In the genomic region with DNA sequence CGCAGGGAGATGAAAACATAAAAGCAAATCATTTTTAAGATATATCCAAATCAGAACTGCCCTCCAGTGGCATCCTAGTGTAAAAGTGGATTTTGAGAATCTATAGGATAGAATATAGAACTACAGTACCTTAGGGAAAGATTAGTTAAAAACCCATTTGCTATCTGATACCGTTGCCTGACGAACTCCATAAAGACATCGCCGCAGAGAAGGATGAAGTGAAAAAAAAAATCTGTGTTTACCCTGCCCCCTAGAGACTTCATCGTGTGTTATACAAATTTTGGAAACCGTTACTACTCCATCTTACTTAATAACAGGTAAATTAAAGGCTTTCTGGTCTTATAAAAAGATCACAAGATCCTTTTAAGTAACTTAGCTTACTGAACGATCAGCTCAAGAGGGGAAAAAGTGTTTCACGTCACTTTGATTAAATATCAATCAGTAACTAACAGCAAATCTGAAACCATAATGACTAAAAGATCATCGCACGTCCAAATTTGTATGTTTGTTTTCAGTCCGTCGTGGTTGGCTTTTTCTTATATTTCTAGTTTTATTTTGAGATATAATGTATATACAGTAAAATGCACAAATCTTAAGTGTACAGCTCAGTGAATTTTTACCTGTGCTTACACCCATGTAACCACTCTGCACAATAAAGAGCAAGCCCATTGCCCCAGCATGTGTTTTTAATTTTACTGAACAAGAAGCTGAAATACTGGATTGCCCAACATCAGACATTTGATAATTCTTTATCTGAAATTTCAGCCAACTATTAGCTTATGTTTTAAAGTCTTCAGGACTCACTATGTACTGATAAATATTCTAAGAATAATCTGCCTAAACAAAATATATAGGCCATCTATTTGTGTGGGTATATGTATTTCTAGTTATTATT, we compare ENCODE assay signal across 8 cellular contexts. TPM values are rescaled to one million over a fixed set of nuclear protein-coding genes. Genes with fewer than 3 reads are reported as not detected.
DNase-seq lines count a peak whose midpoint lies in the region; ATAC-seq, FAIRE-seq and TF ChIP-seq lines count a peak whose summit lies in the region.

No MANE protein-coding gene starts in this region.

- no peak for FAIRE-seq in astrocyte (lab: Jason Lieb, UNC)

- H3K27ac ChIP-seq in astrocyte (ENCODE audit: low read depth, low read length): no peak overlapping the region
- peak overlapping the region; percentile 47 to 56 (median 51) for H3K27ac ChIP-seq in right lobe of liver
- peak overlapping the region; percentile 62 for H3K27ac ChIP-seq in vagina

- intact Hi-C loops in right lobe of liver (cut with DNase I): loop anchor here (10.0 kb wide), 2 partner anchors 109 to 119 kb away; no protein-coding TSS in a partner anchor
- intact Hi-C loops in vagina (cut with DNase I): loop anchor here (10.0 kb wide), 1 partner anchor 99 kb away; no protein-coding TSS in a partner anchor
- intact Hi-C loops in activated T-helper 1 cell treated with anti-CD3 and anti-CD28 coated beads, Interleukin-12 subunit alpha, Interleukin-12 subunit beta, Interleukin-2, Interleukin-4 antibody, amounts not matched to agents 30 ng/mL and 10 ng/mL and 1 ng/mL, durations not matched to agents 14 hours and 24 hours and 36 hours (cut with micrococcal nuclease): loop anchor here (1.0 to 10.0 kb wide), 5 partner anchors 11 to 1509 kb away; a partner anchor contains a TSS

- no peaks in the 10 kb centered on the region for H3K4me1 Mint-ChIP-seq in astrocyte (ENCODE audit: low read depth, unreplicated experiment)
- peaks cover 47% of the 10 kb centered on the region for H3K4me1 Mint-ChIP-seq in activated T-helper 1 cell treated with anti-CD3 and anti-CD28 coated beads, Interleukin-12 subunit alpha, Interleukin-12 subunit beta, Interleukin-2, Interleukin-4 antibody, amounts not matched to agents 30 ng/mL and 10 ng/mL and 1 ng/mL, durations not matched to agents 14 hours and 24 hours and 36 hours (ENCODE audit: low read depth)

- H3K36me3 Mint-ChIP-seq in astrocyte (ENCODE audit: low read depth, unreplicated experiment): peaks cover 1% of the 10 kb centered on the region
- peaks cover 28% of the 10 kb centered on the region for H3K36me3 Mint-ChIP-seq in activated T-helper 1 cell treated with anti-CD3 and anti-CD28 coated beads, Interleukin-12 subunit alpha, Interleukin-12 subunit beta, Interleukin-2, Interleukin-4 antibody, amounts not matched to agents 30 ng/mL and 10 ng/mL and 1 ng/mL, durations not matched to agents 14 hours and 24 hours and 36 hours (ENCODE audit: low read depth)

- peak in 2 of 4 donors; percentile 6 to 13 for ATAC-seq in right lobe of liver

- H3K27me3 ChIP-seq in astrocyte (ENCODE audit: insufficient read depth, low read length) (no peaks in the 10 kb centered on the region), right lobe of liver (no peaks in the 10 kb centered on the region), vagina (no peaks in the 10 kb centered on the region)

- H3K9me3 ChIP-seq in astrocyte (ENCODE audit: insufficient read depth, low read depth, low read length) (no peaks in the 10 kb centered on the region), right lobe of liver (no peaks in the 10 kb centered on the region), vagina (no peaks in the 10 kb centered on the region)

- H3K79me2 ChIP-seq in astrocyte (ENCODE audit: insufficient read depth, low read length): peaks cover 21% of the 10 kb centered on the region

- WGBS in right lobe of liver (ENCODE audit: insufficient coverage, low coverage, low lambda C conversion rate, missing lambda C conversion rate): 3% methylated on average over 13 of the region's 13 CpGs

- TF ChIP-seq POLR2A in right lobe of liver (IDR thresholded peaks at IDR 0.05) (no peak), vagina (IDR thresholded peaks at IDR 0.05) (no peak)

- H3K9ac ChIP-seq in astrocyte (ENCODE audit: low read length): peak overlapping the region; percentile 48

- no peaks in the 10 kb centered on the region for H4K20me1 ChIP-seq in astrocyte (ENCODE audit: insufficient read depth, low read length)

- peak overlapping the region; percentile 93 for H3K4me2 ChIP-seq in astrocyte (ENCODE audit: low read length)

- H3K4me3 ChIP-seq in astrocyte (ENCODE audit: insufficient read depth, low read depth, low read length) (peak overlapping the region; percentile 86), right lobe of liver (peak overlapping the region; percentile 46 to 92 (median 50)), vagina (peak overlapping the region; percentile 79 to 91)

- H3K9me3 Mint-ChIP-seq in astrocyte (ENCODE audit: unreplicated experiment): no peaks in the 10 kb centered on the region
- no peaks in the 10 kb centered on the region for H3K9me3 Mint-ChIP-seq in activated T-helper 1 cell treated with anti-CD3 and anti-CD28 coated beads, Interleukin-12 subunit alpha, Interleukin-12 subunit beta, Interleukin-2, Interleukin-4 antibody, amounts not matched to agents 30 ng/mL and 10 ng/mL and 1 ng/mL, durations not matched to agents 14 hours and 24 hours and 36 hours

- H3K27me3 Mint-ChIP-seq in astrocyte (ENCODE audit: low read depth, unreplicated experiment): no peaks in the 10 kb centered on the region
- H3K27me3 Mint-ChIP-seq in activated T-helper 1 cell treated with anti-CD3 and anti-CD28 coated beads, Interleukin-12 subunit alpha, Interleukin-12 subunit beta, Interleukin-2, Interleukin-4 antibody, amounts not matched to agents 30 ng/mL and 10 ng/mL and 1 ng/mL, durations not matched to agents 14 hours and 24 hours and 36 hours (ENCODE audit: insufficient read depth): no peaks in the 10 kb centered on the region

- H3K36me3 ChIP-seq in astrocyte (ENCODE audit: insufficient read depth, low read length): peaks cover 15% of the 10 kb centered on the region
- H3K36me3 ChIP-seq in right lobe of liver: peaks cover 0 to 16% (median 9%) of the 10 kb centered on the region in 4 donors
- H3K36me3 ChIP-seq in vagina: peaks cover 0 to 20% of the 10 kb centered on the region in 2 donors

- H3K4me1 ChIP-seq in astrocyte (ENCODE audit: insufficient read depth, low read length) (peaks cover 7% of the 10 kb centered on the region), right lobe of liver (peaks cover 0 to 11% (median 3%) of the 10 kb centered on the region in 4 donors), vagina (peaks cover 23% of the 10 kb centered on the region)

- H3K27ac Mint-ChIP-seq in astrocyte (ENCODE audit: unreplicated experiment): no peak overlapping the region
- H3K27ac Mint-ChIP-seq in activated T-helper 1 cell treated with anti-CD3 and anti-CD28 coated beads, Interleukin-12 subunit alpha, Interleukin-12 subunit beta, Interleukin-2, Interleukin-4 antibody, amounts not matched to agents 30 ng/mL and 10 ng/mL and 1 ng/mL, durations not matched to agents 14 hours and 24 hours and 36 hours: no peak overlapping the region

- H3K4me3 Mint-ChIP-seq in astrocyte (ENCODE audit: unreplicated experiment): no peak overlapping the region
- no peak overlapping the region for H3K4me3 Mint-ChIP-seq in activated T-helper 1 cell treated with anti-CD3 and anti-CD28 coated beads, Interleukin-12 subunit alpha, Interleukin-12 subunit beta, Interleukin-2, Interleukin-4 antibody, amounts not matched to agents 30 ng/mL and 10 ng/mL and 1 ng/mL, durations not matched to agents 14 hours and 24 hours and 36 hours

- TF ChIP-seq CTCF in astrocyte (IDR thresholded peaks at IDR 0.05; ENCODE audit: insufficient read depth, low read depth, low read length) (no peak), right lobe of liver (IDR thresholded peaks at IDR 0.05) (peak in 1 of 4 donors; percentile 12), vagina (IDR thresholded peaks at IDR 0.05) (no peak)

- DNase-seq in EL (peak; percentile 47), NCI-H146 (lab: John Stamatoyannopoulos, UW) (peak; percentile 37), astrocyte (ENCODE audit: low read depth) (no peak), right lobe of liver (no peak), vagina (ENCODE audit: extremely low spot score in 2 of 2) (no peak), HT-29 (ENCODE audit: low spot score) (no peak)
- DNase-seq in activated T-helper 1 cell treated with anti-CD3 and anti-CD28 coated beads, Interleukin-12 subunit alpha, Interleukin-12 subunit beta, Interleukin-2, Interleukin-4 antibody, amounts not matched to agents 30 ng/mL and 10 ng/mL and 1 ng/mL, durations not matched to agents 14 hours and 24 hours and 36 hours (ENCODE audit: low spot score): no peak
- no peak for DNase-seq in activated T-cell treated with anti-CD3 and anti-CD28 coated beads, Interleukin-2, amount 50 U/mL, for 48 hours

- H2AFZ ChIP-seq in astrocyte (ENCODE audit: low read depth, low read length): peak overlapping the region; percentile 90

RNA-seq across cellular contexts. Expression of a gene that starts 0.9 kb away (rescaled TPM):
- total RNA-seq in astrocyte: 18.2 and 21.6 TPM in 2 replicates
- 10 to 100 TPM in 3 of 6 experiments, 1 to 10 TPM in 3; 6.6 to 35.9 (median 10.5) TPM for total RNA-seq in right lobe of liver
- total RNA-seq in vagina: 36.3 TPM
- total RNA-seq in activated T-helper 1 cell treated with anti-CD3 and anti-CD28 coated beads, Interleukin-12 subunit alpha, Interleukin-12 subunit beta, Interleukin-2, Interleukin-4 antibody, amounts not matched to agents 30 ng/mL and 10 ng/mL and 1 ng/mL, durations not matched to agents 14 hours and 24 hours and 36 hours: 212 and 214 TPM in 2 replicates
- 163 and 170 TPM in 2 replicates for total RNA-seq in HT-29 (2014; rRNA removed; shearing (Covaris generic))

RNA-seq across cellular contexts. Expression of a gene that starts 41.1 kb away (rescaled TPM):
- total RNA-seq in astrocyte: not detected in 2 replicates
- not detected for total RNA-seq in right lobe of liver
- not detected for total RNA-seq in vagina
- 0.27 TPM in 1 of 2 replicates, not detected in the other for total RNA-seq in activated T-helper 1 cell treated with anti-CD3 and anti-CD28 coated beads, Interleukin-12 subunit alpha, Interleukin-12 subunit beta, Interleukin-2, Interleukin-4 antibody, amounts not matched to agents 30 ng/mL and 10 ng/mL and 1 ng/mL, durations not matched to agents 14 hours and 24 hours and 36 hours
- total RNA-seq in HT-29 (2014; rRNA removed; shearing (Covaris generic)): not detected in 2 replicates

Comparison
In these comparisons a context has a peak if more than half of its experiments do, and no peak if none do; other contexts are left out.
1. DNase-seq: peak in EL (single experiment) and NCI-H146 (single experiment); none in astrocyte (single experiment), right lobe of liver (0 of 3), vagina (0 of 2), activated T-helper 1 cell treated with anti-CD3 and anti-CD28 coated beads, Interleukin-12 subunit alpha, Interleukin-12 subunit beta, Interleukin-2, Interleukin-4 antibody, amounts not matched to agents 30 ng/mL and 10 ng/mL and 1 ng/mL, durations not matched to agents 14 hours and 24 hours and 36 hours (single experiment), HT-29 (single experiment) and activated T-cell treated with anti-CD3 and anti-CD28 coated beads, Interleukin-2, amount 50 U/mL, for 48 hours (0 of 2).
2. Peak in every context shown above with its lines, with median percentiles within 50 percentile points of each other: H3K4me3 ChIP-seq.